8 cellular contexts compared by ENCODE assay signal in the genomic region with DNA sequence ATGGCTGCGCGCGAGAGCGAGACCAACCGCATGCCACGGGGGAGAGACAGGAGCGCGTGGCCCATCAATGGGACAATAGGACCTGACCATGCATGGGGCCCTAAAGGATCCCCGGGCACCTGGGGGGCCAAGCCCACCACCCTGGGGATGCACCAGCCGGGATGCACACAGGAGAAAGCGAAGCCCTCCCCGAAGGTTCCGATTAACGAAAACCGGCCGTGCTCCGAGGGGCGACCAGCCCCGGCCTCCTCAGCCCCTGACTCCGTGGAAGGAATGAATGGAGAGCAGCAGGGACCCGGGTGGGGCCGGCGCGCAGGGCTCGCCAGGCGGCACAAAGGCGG. TPM values are rescaled to one million over a fixed set of nuclear protein-coding genes. Genes with fewer than 3 reads are reported as not detected.
A peak's percentile ranks its signal among the peaks of the same experiment; 100 is the strongest.
DNase-seq lines count a peak whose midpoint lies in the region; ATAC-seq and TF ChIP-seq lines count a peak whose summit lies in the region.

No MANE protein-coding gene starts in this region.

- H3K9me3 ChIP-seq in DND-41 (ENCODE audit: insufficient read depth, low read length, severe bottlenecking) (no peaks in the 10 kb centered on the region), left lung (no peaks in the 10 kb centered on the region)

- peak overlapping the region; percentile 67 for H3K4me2 ChIP-seq in DND-41 (ENCODE audit: insufficient read depth, low read length)

- H4K20me1 ChIP-seq in DND-41 (ENCODE audit: insufficient read depth, low read length) = peaks cover 12% of the 10 kb centered on the region; the same call in 1 of the 2 replicates

- peak overlapping the region; percentile 71 for H2AFZ ChIP-seq in DND-41 (ENCODE audit: low read depth, low read length)

- peaks cover under 1% of the 10 kb centered on the region for H3K36me3 Mint-ChIP-seq in stimulated activated memory B cell treated with anti-CD40 and anti-IgM and Interleukin-4, amounts not matched to agents 10 μg/mL and 1 μg/mL and 100 μg/mL, for 72 hours

- peak overlapping the region; percentile 92 for H3K9ac ChIP-seq in DND-41 (ENCODE audit: low read depth, low read length)

- DNase-seq in DND-41 (no peak), LNCaP clone FGC (ENCODE audit: low read depth) (no peak), astrocyte of the cerebellum (ENCODE audit: low read depth) (no peak), left lung (peak; percentile 34 to 81), superior temporal gyrus (ENCODE audit: extremely low spot score) (no peak), NCI-H2171 (lab: John Stamatoyannopoulos, UW) (no peak)

- peaks cover 52% of the 10 kb centered on the region for H3K79me2 ChIP-seq in DND-41 (ENCODE audit: insufficient read depth, low read length)

- ATAC-seq in DND-41 (ENCODE audit: insufficient read depth, low read depth) = peak; percentile 0; the same call in 1 of the 3 replicates
- peak; percentile 6 for ATAC-seq in GM21390 (IDR thresholded peaks at IDR 0.05; ENCODE audit: unreplicated experiment)
- peak; percentile 2 for ATAC-seq in left lung
- peak; percentile 21 for ATAC-seq in stimulated activated memory B cell treated with anti-CD40 and anti-IgM and Interleukin-4, amounts not matched to agents 10 μg/mL and 1 μg/mL and 100 μg/mL, for 72 hours

- peaks cover 41% of the 10 kb centered on the region for H3K4me1 Mint-ChIP-seq in stimulated activated memory B cell treated with anti-CD40 and anti-IgM and Interleukin-4, amounts not matched to agents 10 μg/mL and 1 μg/mL and 100 μg/mL, for 72 hours

- H3K27ac Mint-ChIP-seq in stimulated activated memory B cell treated with anti-CD40 and anti-IgM and Interleukin-4, amounts not matched to agents 10 μg/mL and 1 μg/mL and 100 μg/mL, for 72 hours = peak overlapping the region; percentile 88

- peak overlapping the region; percentile 97 for H3K4me3 Mint-ChIP-seq in stimulated activated memory B cell treated with anti-CD40 and anti-IgM and Interleukin-4, amounts not matched to agents 10 μg/mL and 1 μg/mL and 100 μg/mL, for 72 hours

- TF ChIP-seq CTCF in DND-41 (IDR thresholded peaks at IDR 0.05; ENCODE audit: borderline replicate concordance, extremely low read depth, low read length, poor library complexity, severe bottlenecking) (no peak), LNCaP clone FGC (IDR thresholded peaks at IDR 0.05; ENCODE audit: control insufficient read depth, extremely low read depth, insufficient read depth) (no peak), astrocyte of the cerebellum (IDR thresholded peaks at IDR 0.05; ENCODE audit: low read depth, low read length, missing control alignments) (no peak), left lung (IDR thresholded peaks at IDR 0.05) (no peak)

- no peaks in the 10 kb centered on the region for H3K9me3 Mint-ChIP-seq in stimulated activated memory B cell treated with anti-CD40 and anti-IgM and Interleukin-4, amounts not matched to agents 10 μg/mL and 1 μg/mL and 100 μg/mL, for 72 hours

- H3K4me1 ChIP-seq in DND-41 (ENCODE audit: insufficient read depth, low read length) (peaks cover 30% of the 10 kb centered on the region), left lung (peaks cover 10 to 26% of the 10 kb centered on the region in 2 donors)

- H3K27ac ChIP-seq in DND-41 (ENCODE audit: low read length) (peak overlapping the region; percentile 85), left lung (peak overlapping the region; percentile 35 to 87)

- H3K36me3 ChIP-seq in DND-41 (ENCODE audit: insufficient read depth, low read length) = peaks cover 11% of the 10 kb centered on the region
- no peaks in the 10 kb centered on the region for H3K36me3 ChIP-seq in left lung

- intact Hi-C loops in left lung (cut with DNase I) = no loop called here

- H3K27me3 Mint-ChIP-seq in stimulated activated memory B cell treated with anti-CD40 and anti-IgM and Interleukin-4, amounts not matched to agents 10 μg/mL and 1 μg/mL and 100 μg/mL, for 72 hours = no peaks in the 10 kb centered on the region

- H3K27me3 ChIP-seq in DND-41 (ENCODE audit: insufficient read depth, low read length, poor library complexity) (no peaks in the 10 kb centered on the region), left lung (no peaks in the 10 kb centered on the region)

- peak overlapping the region; percentile 92 to 98 for H3K4me3 ChIP-seq in DND-41 (ENCODE audit: low read depth in 1 of 2, low read length in 2 of 2)
- H3K4me3 ChIP-seq in LNCaP clone FGC (ENCODE audit: low read depth, low read length) = peak overlapping the region; percentile 100
- H3K4me3 ChIP-seq in astrocyte of the cerebellum (ENCODE audit: low read depth, low read length) = peak overlapping the region; percentile 95
- H3K4me3 ChIP-seq in left lung = peak overlapping the region; percentile 55 to 93

- in situ Hi-C loops in astrocyte of the cerebellum (cut with HindIII; ENCODE audit: low sequenced_read_pairs) = no loop called here

RNA-seq across cellular contexts. Expression of a gene that starts 0.5 kb away (rescaled TPM):
- 10 to 100 TPM; 65.0 to 97.8 TPM for total RNA-seq in left lung

RNA-seq across cellular contexts. Expression of a gene that starts 22.3 kb away (rescaled TPM):
- 10 to 100 TPM; 26.0 to 39.9 TPM for total RNA-seq in left lung

RNA-seq across cellular contexts. Expression of a gene that starts 28.9 kb away (rescaled TPM):
- 100 to 1,000 TPM; 321 to 344 TPM for total RNA-seq in left lung

RNA-seq across cellular contexts. Expression of a gene that starts 44.1 kb away (rescaled TPM):
- 10 to 100 TPM; 18.3 to 19.3 TPM for total RNA-seq in left lung

RNA-seq across cellular contexts. Expression of a gene that starts 51.7 kb away (rescaled TPM):
- total RNA-seq in left lung = 10 to 100 TPM; 53.3 to 72.1 TPM

Comparison
In these comparisons a context has a peak if more than half of its experiments do, and no peak if none do; other contexts are left out.
1. DNase-seq: peak in left lung (2 of 2); none in DND-41 (single experiment), LNCaP clone FGC (single experiment), astrocyte of the cerebellum (single experiment), superior temporal gyrus (single experiment) and NCI-H2171 (single experiment).
2. Peak in every context shown above with its lines, with median percentiles within 50 percentile points of each other: ATAC-seq and H3K4me3 ChIP-seq.